ENCODE assay signal across 8 cellular contexts in genomic region chr17:38701504-38702165, GRCh38. TPM values are rescaled to one million over a fixed set of nuclear protein-coding genes. Genes with fewer than 3 reads are reported as not detected.
DNase-seq lines count a peak whose midpoint lies in the region; ATAC-seq and TF ChIP-seq lines count a peak whose summit lies in the region.

No MANE protein-coding gene starts in this region.

- POLR2A ChIA-PET in WTC11 (lab: Charles Lee) = interaction anchor here (0.6 to 0.9 kb wide), 2 partner anchors 18 to 59 kb away, joined by 3 to 6 read pairs; no protein-coding TSS in a partner anchor

- peaks cover 41% of the 10 kb centered on the region for H3K4me1 Mint-ChIP-seq in WTC11

- CTCF ChIA-PET in WTC11 (lab: Charles Lee) = interaction anchor here (0.6 to 1.0 kb wide), 4 partner anchors 25 to 144 kb away, joined by 3 to 9 read pairs (median 3); no protein-coding TSS in a partner anchor

- H3K36me3 Mint-ChIP-seq in WTC11 = no peaks in the 10 kb centered on the region

- in situ Hi-C loops in ACHN (cut with HindIII; ENCODE audit: low pct_ligation_motif_present, low pct_unique_long_range_greater_than_20kb, low sequenced_read_pairs) = no loop called here

- peaks cover 91% of the 10 kb centered on the region for H3K27me3 Mint-ChIP-seq in WTC11 (ENCODE audit: low read depth)

- no peaks in the 10 kb centered on the region for H3K9me3 Mint-ChIP-seq in WTC11

- peak overlapping the region; percentile 71 for H3K4me3 Mint-ChIP-seq in WTC11

- no peak overlapping the region for H3K27ac Mint-ChIP-seq in WTC11

- TF ChIP-seq CTCF in WTC11 (IDR thresholded peaks at IDR 0.05) = no peak

- peak; percentile 27 for ATAC-seq in GM18868 (IDR thresholded peaks at IDR 0.05; ENCODE audit: unreplicated experiment)
- peak; percentile 0; the same call in 1 of the 2 replicates for ATAC-seq in WTC11
- no peak for ATAC-seq in GM21576 (IDR thresholded peaks at IDR 0.05; ENCODE audit: unreplicated experiment)

- DNase-seq in ACHN (peak; percentile 48), KG1 (lab: John Stamatoyannopoulos, UW) (peak; percentile 85), WTC11 (ENCODE audit: low spot score) (no peak), medulla oblongata (ENCODE audit: extremely low spot score) (peak; percentile 46)
- peak; percentile 71 for DNase-seq in central memory CD4-positive, alpha-beta T cell
- DNase-seq in stimulated activated CD8-positive, alpha-beta memory T cell treated with anti-CD3 and anti-CD28 coated beads, Interleukin-2, amount 100 ng/mL, for 48 hours (ENCODE audit: low read depth in 2 of 2) = peak; percentile 66 to 83

TF ChIP-seq in WTC11, 78 proteins besides CTCF, POLR2A, EP300 and RAD21:
- 0 out of 2 replicates have a peak, but pooled peaks have one; percentile 57 for TF ChIP-seq HMGXB4 (CRISPR knock-in tag; IDR thresholded peaks at IDR 0.05)
- TF ChIP-seq CREB1 (CRISPR knock-in tag; IDR thresholded peaks at IDR 0.05) = no peak

RNA-seq across cellular contexts. Expression of gene MLLT6, which starts 3.4 kb away (rescaled TPM):
- total RNA-seq in WTC11 (2021) = 34.4 to 48.0 TPM (median 36.6 TPM) in 3 replicates

RNA-seq across cellular contexts. Expression of gene EPOP, which starts 26.9 kb away (rescaled TPM):
- total RNA-seq in WTC11 (2021) = 8.7 to 12.3 TPM (median 9.0 TPM) in 3 replicates

RNA-seq across cellular contexts. Expression of gene CISD3, which starts 28.5 kb away (rescaled TPM):
- total RNA-seq in WTC11 (2021) = 12.1 to 15.7 TPM (median 15.6 TPM) in 3 replicates

RNA-seq across cellular contexts. Expression of gene PCGF2, which starts 46.5 kb away (rescaled TPM):
- total RNA-seq in WTC11 (2021) = 102 to 111 TPM (median 104 TPM) in 3 replicates

RNA-seq across cellular contexts. Expression of gene PSMB3, which starts 50.9 kb away (rescaled TPM):
- total RNA-seq in WTC11 (2021) = 266 to 273 TPM (median 266 TPM) in 3 replicates
